In genomic region chr3:60660026-60660425, GRCh38 we compare ENCODE assay signal across 30 cellular contexts.
"Had no signal": no experiment of that assay in that cellular context is flagged by ENCODE, and none has a peak within 500 bp of the region (broad histone marks: within the 10 kb centered on the region; RNA-seq: fewer than 3 reads in every experiment).

No MANE protein-coding gene starts in this region.

- H3K27me3 Mint-ChIP-seq: activated CD4-positive, alpha-beta memory T cell treated with anti-CD3 and anti-CD28 coated beads, Interleukin-2, amount 10 ng/mL, durations not matched to agents 7 days and 5 days; activated CD4-positive, alpha-beta T cell treated with anti-CD3 and anti-CD28 coated beads for 36 hours; activated naive CD8-positive, alpha-beta T cell; activated T-helper 17 cell treated with anti-CD3 and anti-CD28 coated beads, Interleukin-2, amount 50 U/mL, for 72 hours; brain; central memory CD8-positive, alpha-beta T cell; T-cell had no signal

- H3K4me1 Mint-ChIP-seq: activated CD4-positive, alpha-beta memory T cell treated with anti-CD3 and anti-CD28 coated beads, Interleukin-2, amount 10 ng/mL, durations not matched to agents 7 days and 5 days; activated CD4-positive, alpha-beta T cell treated with anti-CD3 and anti-CD28 coated beads for 36 hours; activated T-helper 17 cell treated with anti-CD3 and anti-CD28 coated beads, Interleukin-2, amount 50 U/mL, for 72 hours; central memory CD8-positive, alpha-beta T cell; T-cell had no signal

- DNase-seq: activated CD4-positive, alpha-beta memory T cell treated with anti-CD3 and anti-CD28 coated beads, Interleukin-2, amount 10 ng/mL, durations not matched to agents 7 days and 5 days; activated CD4-positive, alpha-beta T cell treated with anti-CD3 and anti-CD28 coated beads for 36 hours; activated CD4-positive, alpha-beta T cell treated with anti-CD3 and anti-CD28 coated beads, Interleukin-2, amount 50 U/mL, for 1 hour; activated gamma-delta T cell; activated naive CD4-positive, alpha-beta T cell treated with anti-CD3 and anti-CD28 coated beads for 36 hours; activated T-cell treated with anti-CD3 and anti-CD28 coated beads for 4 hours; activated T-cell treated with anti-CD3 and anti-CD28 coated beads, Interleukin-2, amount 50 U/mL, for 48 hours; amygdala; MG63; MV-4-11; NCI-H1092 treated with DMSO at 0.1 percent for 48 hours; NCI-H1417 treated with DMSO at 0.1 percent for 48 hours; NCI-H187; NCI-H2081; NCI-H2171; NCI-H2227 treated with DMSO at 0.1 percent for 48 hours; NCI-H526; NCI-H82; OCI-M1; RPMI8226; T-cell; T-helper 2 cell had no signal

- H3K4me3 Mint-ChIP-seq: activated CD4-positive, alpha-beta memory T cell treated with anti-CD3 and anti-CD28 coated beads, Interleukin-2, amount 10 ng/mL, durations not matched to agents 7 days and 5 days; activated CD4-positive, alpha-beta T cell treated with anti-CD3 and anti-CD28 coated beads for 36 hours; activated naive CD4-positive, alpha-beta T cell treated with anti-CD3 and anti-CD28 coated beads for 36 hours; activated naive CD8-positive, alpha-beta T cell; activated T-helper 17 cell treated with anti-CD3 and anti-CD28 coated beads, Interleukin-2, amount 50 U/mL, for 72 hours; brain; central memory CD8-positive, alpha-beta T cell; T-cell had no signal

- H3K27ac ChIP-seq: SK-N-MC, VCaP had no signal

- H3K36me3 Mint-ChIP-seq: T-cell had no signal

- H3K27me3 ChIP-seq: MG63 had no signal

- H3K36me3 ChIP-seq: MG63 had no signal

- H3K27ac Mint-ChIP-seq: activated CD4-positive, alpha-beta memory T cell treated with anti-CD3 and anti-CD28 coated beads, Interleukin-2, amount 10 ng/mL, durations not matched to agents 7 days and 5 days; activated CD4-positive, alpha-beta T cell treated with anti-CD3 and anti-CD28 coated beads for 36 hours; activated naive CD4-positive, alpha-beta T cell treated with anti-CD3 and anti-CD28 coated beads for 36 hours; activated naive CD8-positive, alpha-beta T cell; activated T-helper 17 cell treated with anti-CD3 and anti-CD28 coated beads, Interleukin-2, amount 50 U/mL, for 72 hours; brain; T-cell had no signal

- H3K4me3 ChIP-seq: MG63, SK-N-MC had no signal

- ATAC-seq: activated CD4-positive, alpha-beta T cell treated with anti-CD3 and anti-CD28 coated beads for 36 hours; activated T-helper 17 cell treated with anti-CD3 and anti-CD28 coated beads, Interleukin-2, amount 50 U/mL, for 72 hours; Panc1; Right ventricle myocardium inferior; T-cell had no signal
